ENCODE assay signal across 8 cellular contexts in genomic region chrX:119565110-119565663, GRCh38. TPM values are rescaled to one million over a fixed set of nuclear protein-coding genes. Genes with fewer than 3 reads are reported as not detected.
A peak's percentile ranks its signal among the peaks of the same experiment; 100 is the strongest.
DNase-seq lines count a peak whose midpoint lies in the region; ATAC-seq and TF ChIP-seq lines count a peak whose summit lies in the region.

STEEP1 (minus strand) TSS chrX:119565409; CDS start chrX:119565355, 54 bp downstream.

- peak within 1 kb of the TSS; percentile 50 to 72 for H3K9ac ChIP-seq in mucosa of rectum (ENCODE audit: low read depth in 1 of 2, low read length in 2 of 2)

- no peaks in the 10 kb centered on the region for H3K9me2 ChIP-seq in PC-9 (ENCODE audit: insufficient read depth)

- H3K9me3 ChIP-seq in PC-9 (ENCODE audit: insufficient read depth, low read depth): no peaks in the 10 kb centered on the region
- H3K9me3 ChIP-seq in mucosa of rectum (ENCODE audit: control insufficient read depth in 2 of 2, low read length in 2 of 2): no peaks in the 10 kb centered on the region

- H3K4me3 ChIP-seq in PC-9: peak within 1 kb of the TSS; percentile 89
- H3K4me3 ChIP-seq in mucosa of rectum (ENCODE audit: low read length in 2 of 2): peak within 1 kb of the TSS; percentile 62 to 81

- BruUV-seq in PC-9 (replicated peaks; lab: Mats Ljungman, UMichigan): no TSS peak

- H3K4me1 ChIP-seq in PC-9 (replicated peaks; ENCODE audit: insufficient read depth) (peaks cover 13% of the 10 kb centered on the region), mucosa of rectum (ENCODE audit: control insufficient read depth in 2 of 2, insufficient read depth in 2 of 2, low read length in 2 of 2) (peaks cover 0 to 3% of the 10 kb centered on the region in 2 donors)

- peak within 1 kb of the TSS; percentile 94 for H3K4me2 ChIP-seq in PC-9

- DNase-seq in DMS 273 (lab: John Stamatoyannopoulos, UW; ENCODE audit: unreplicated experiment): peak; percentile 98
- DNase-seq in KBM-7: peak; percentile 97
- peak; percentile 84 to 92 for DNase-seq in PC-9
- peak; percentile 76 for DNase-seq in activated T-cell treated with anti-CD3 and anti-CD28 coated beads for 48 hours (ENCODE audit: low read depth)
- DNase-seq in erythroblast (lab: John Stamatoyannopoulos, UW): peak; percentile 94 to 95
- peak; percentile 73 to 74 for DNase-seq in stimulated activated CD8-positive, alpha-beta memory T cell treated with anti-CD3 and anti-CD28 coated beads, Interleukin-4, amount 100 ng/mL, for 4 hours (ENCODE audit: low read depth in 2 of 2, low spot score in 1 of 2)

- TF ChIP-seq CTCF in PC-9 (conservative IDR thresholded peaks at IDR 0.05): no peak

- 0 out of 2 replicates have a peak, but pooled peaks cover under 1% of the 10 kb centered on the region for H3K36me3 ChIP-seq in PC-9 (ENCODE audit: low read depth)
- peaks cover 3 to 5% of the 10 kb centered on the region in 2 donors for H3K36me3 ChIP-seq in mucosa of rectum (ENCODE audit: control insufficient read depth in 2 of 2, insufficient read depth in 2 of 2, low read length in 2 of 2)

- H2AFZ ChIP-seq in PC-9: peak within 1 kb of the TSS; percentile 87

- no peaks in the 10 kb centered on the region for H3K27me3 ChIP-seq in PC-9 (ENCODE audit: insufficient read depth, low read depth)
- H3K27me3 ChIP-seq in mucosa of rectum (ENCODE audit: control insufficient read depth in 2 of 2, insufficient read depth in 2 of 2, low read length in 2 of 2): no peaks in the 10 kb centered on the region

- CTCF ChIA-PET in PC-9 (lab: Charles Lee): no interaction called here

- peaks cover 35% of the 10 kb centered on the region for H3K79me2 ChIP-seq in PC-9 (ENCODE audit: low read depth)

- peak; percentile 99 for ATAC-seq in GM21619 (IDR thresholded peaks at IDR 0.05; ENCODE audit: unreplicated experiment)

- POLR2A ChIA-PET in PC-9 (lab: Charles Lee; ENCODE audit: unreplicated experiment): interaction anchor here (0.6 to 1.0 kb wide), 3 partner anchors 9 to 40 kb away, joined by 5 to 8 read pairs (median 6); no protein-coding TSS in a partner anchor

- H3K27ac ChIP-seq in PC-9 (peak within 1 kb of the TSS; percentile 44; the same call in 1 of the 2 replicates), mucosa of rectum (ENCODE audit: low read depth in 2 of 2, low read length in 2 of 2) (peak within 1 kb of the TSS; percentile 11 to 56)

- no peaks in the 10 kb centered on the region for H3F3A ChIP-seq in PC-9 (ENCODE audit: insufficient read depth, low read depth)

- intact Hi-C loops in PC-9 (cut with micrococcal nuclease; ENCODE audit: unreplicated experiment): loop anchor here (1.0 kb wide), 1 partner anchor 9 kb away; the partner anchor contains the start of gene UBE2A

- in situ Hi-C loops in KBM-7 (cut with MboI; ENCODE audit: low pct_unique_long_range_greater_than_20kb, low sequenced_read_pairs): no loop called here

- peak; percentile 63 for TF ChIP-seq POLR2A in erythroblast (IDR thresholded peaks at IDR 0.05; ENCODE audit: low read length)

- H4K20me1 ChIP-seq in PC-9 (ENCODE audit: insufficient read depth): no peaks in the 10 kb centered on the region

RNA-seq across cellular contexts. Expression of gene STEEP1, which starts in this region (rescaled TPM):
- 56.5 and 63.7 TPM in 2 replicates for total RNA-seq in PC-9 (2021)

Comparison
In these comparisons a context has a peak if more than half of its experiments do, and no peak if none do; other contexts are left out.
1. Peak in every context shown above with its lines: DNase-seq, ATAC-seq, H3K4me3 ChIP-seq and H3K27ac ChIP-seq.